ENCODE assay signal across 1 cellular context in genomic region chr7:137916564-137916963, GRCh38.
TF ChIP-seq lines count a peak whose summit lies in the region.

No MANE protein-coding gene starts in this region.

TF ChIP-seq in GM12878, 131 proteins besides CTCF, POLR2A, EP300 and RAD21 (continued from another document):
- no peak for TF ChIP-seq BCL3 (IDR thresholded peaks at IDR 0.05; ENCODE audit: borderline replicate concordance, insufficient read depth, low read depth, low read length, poor library complexity, severe bottlenecking)
- peak; percentile 10 for TF ChIP-seq ATF2 (IDR thresholded peaks at IDR 0.05; ENCODE audit: low read length)
- no peak for TF ChIP-seq STAT3 (IDR thresholded peaks at IDR 0.05; ENCODE audit: low read depth, low read length)
- 0 out of 2 replicates have a peak, but pooled peaks have one; percentile 35 for TF ChIP-seq CREB1 (IDR thresholded peaks at IDR 0.05; ENCODE audit: low read depth)
- peak; percentile 49; the same call in 1 of the 2 replicates for TF ChIP-seq EED (IDR thresholded peaks at IDR 0.05; ENCODE audit: low read depth)
